In the genomic region with DNA sequence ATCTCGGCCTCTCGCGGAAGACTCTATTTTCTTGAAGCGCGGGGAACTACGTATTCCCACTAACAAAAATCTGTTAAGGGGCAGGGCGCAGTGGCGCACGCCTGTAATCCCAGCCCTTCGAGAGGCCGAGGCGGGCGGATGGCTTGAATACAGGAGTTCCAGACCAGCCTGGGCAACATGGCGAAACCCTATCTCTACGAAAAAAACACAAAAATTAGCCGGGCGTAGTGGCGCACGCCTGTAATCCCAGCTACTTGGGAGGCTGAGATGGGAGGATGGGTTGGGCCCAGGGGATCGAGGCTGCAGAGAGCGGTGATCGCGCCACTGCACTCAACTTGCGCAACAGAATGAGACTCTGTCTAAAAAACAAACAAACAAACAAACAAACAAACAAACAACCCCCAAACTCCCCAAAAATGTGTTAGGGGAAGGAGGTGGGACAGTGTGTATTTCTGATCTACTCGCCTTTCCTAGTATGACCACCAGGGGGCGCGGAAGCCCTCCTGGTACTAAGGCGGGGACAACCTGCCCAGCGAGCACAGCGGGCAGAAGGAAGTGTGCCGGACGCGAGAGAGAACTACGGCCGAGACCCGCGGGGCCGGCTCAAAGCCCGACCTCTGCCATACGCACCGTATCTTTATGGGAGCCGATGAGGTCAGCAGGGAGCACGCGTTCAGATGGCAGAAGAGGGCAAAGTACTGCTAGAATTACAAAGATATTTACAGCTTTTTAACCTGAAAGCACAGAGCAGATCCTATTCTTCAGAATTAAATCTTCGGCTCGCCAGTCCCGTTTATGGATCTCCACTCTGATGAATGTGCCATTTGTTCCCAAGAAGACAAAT, we compare ENCODE assay signal across 8 cellular contexts. TPM values are rescaled to one million over a fixed set of nuclear protein-coding genes. Genes with fewer than 3 reads are reported as not detected.
DNase-seq lines count a peak whose midpoint lies in the region; TF ChIP-seq lines count a peak whose summit lies in the region.

No MANE protein-coding gene starts in this region.

- intact Hi-C loops in transverse colon (cut with DNase I; ENCODE audit: low total_unique reads) = no loop called here

- WGBS in transverse colon (ENCODE audit: low coverage in 1 of 2), 2 donors = 32 to 39% methylated on average over 11 to 47 of the region's 47 CpGs

- H3K36me3 ChIP-seq in HAP-1 (replicated peaks) (no peaks in the 10 kb centered on the region; the same call in 1 of the 2 replicates), MM.1S (replicated peaks; ENCODE audit: insufficient read depth, low read length) (no peaks in the 10 kb centered on the region), cardiac muscle cell (no peaks in the 10 kb centered on the region), transverse colon (no peaks in the 10 kb centered on the region)

- H3K4me1 Mint-ChIP-seq in activated naive CD8-positive, alpha-beta T cell treated with anti-CD3 and anti-CD28 coated beads for 36 hours = peaks cover 23% of the 10 kb centered on the region

- peaks cover 18% of the 10 kb centered on the region for H3F3A ChIP-seq in MM.1S (ENCODE audit: insufficient read depth, low read length)

- peaks cover 8% of the 10 kb centered on the region for H3K4me1 ChIP-seq in HAP-1
- peaks cover 16% of the 10 kb centered on the region for H3K4me1 ChIP-seq in MM.1S (ENCODE audit: low read length)
- H3K4me1 ChIP-seq in cardiac muscle cell (ENCODE audit: low read depth) = no peaks in the 10 kb centered on the region
- H3K4me1 ChIP-seq in transverse colon = peaks cover 3 to 22% (median 16%) of the 10 kb centered on the region in 4 donors

- peak overlapping the region; percentile 85 for H3K4me3 Mint-ChIP-seq in activated naive CD8-positive, alpha-beta T cell treated with anti-CD3 and anti-CD28 coated beads for 36 hours

- H3K4me3 ChIP-seq in HAP-1 (peak overlapping the region; percentile 70), MM.1S (ENCODE audit: low read length) (peak overlapping the region; percentile 99), cardiac muscle cell (peak overlapping the region; percentile 65), transverse colon (peak overlapping the region; percentile 80 to 96 (median 93))

- peak overlapping the region; percentile 98 for H3K4me2 ChIP-seq in MM.1S (ENCODE audit: low read depth, low read length)

- no peaks in the 10 kb centered on the region for H3K9me2 ChIP-seq in MM.1S (replicated peaks; ENCODE audit: insufficient read depth, low read length)

- no peaks in the 10 kb centered on the region for H3K9me3 Mint-ChIP-seq in activated naive CD8-positive, alpha-beta T cell treated with anti-CD3 and anti-CD28 coated beads for 36 hours

- H2AFZ ChIP-seq in MM.1S (ENCODE audit: low read length) = peak overlapping the region; percentile 95

- no peaks in the 10 kb centered on the region for H4K20me1 ChIP-seq in MM.1S (ENCODE audit: insufficient read depth, low read length)

- H3K27me3 ChIP-seq in HAP-1 (ENCODE audit: low read depth) (no peaks in the 10 kb centered on the region), MM.1S (replicated peaks; ENCODE audit: insufficient read depth, low read length) (no peaks in the 10 kb centered on the region), cardiac muscle cell (no peaks in the 10 kb centered on the region), transverse colon (no peaks in the 10 kb centered on the region)

- H3K27ac ChIP-seq in MM.1S (ENCODE audit: low read length) = peak overlapping the region; percentile 42; the same call in 1 of the 2 replicates
- H3K27ac ChIP-seq in cardiac muscle cell = peak overlapping the region; percentile 87
- H3K27ac ChIP-seq in transverse colon = peak overlapping the region; percentile 94 to 98 (median 96)

- H3K36me3 Mint-ChIP-seq in activated naive CD8-positive, alpha-beta T cell treated with anti-CD3 and anti-CD28 coated beads for 36 hours = no peaks in the 10 kb centered on the region

- peaks cover 34% of the 10 kb centered on the region for H3K79me2 ChIP-seq in MM.1S (ENCODE audit: low read length)

- TF ChIP-seq POLR2A in transverse colon (IDR thresholded peaks at IDR 0.05) = no peak

- H3K9ac ChIP-seq in MM.1S (ENCODE audit: low read length) = peak overlapping the region; percentile 69; the same call in 1 of the 2 replicates

- no peak for TF ChIP-seq EP300 in transverse colon (IDR thresholded peaks at IDR 0.05; ENCODE audit: low read depth)

- H3K9me3 ChIP-seq in HAP-1 = no peaks in the 10 kb centered on the region
- no peaks in the 10 kb centered on the region for H3K9me3 ChIP-seq in MM.1S (replicated peaks; ENCODE audit: insufficient read depth, low read length)
- H3K9me3 ChIP-seq in cardiac muscle cell (ENCODE audit: low read depth) = no peaks in the 10 kb centered on the region
- no peaks in the 10 kb centered on the region for H3K9me3 ChIP-seq in transverse colon

- H3K27me3 Mint-ChIP-seq in activated naive CD8-positive, alpha-beta T cell treated with anti-CD3 and anti-CD28 coated beads for 36 hours = peaks cover 5% of the 10 kb centered on the region

- peak; percentile 82 for TF ChIP-seq CTCF in MM.1S (IDR thresholded peaks at IDR 0.05; ENCODE audit: low read length)
- TF ChIP-seq CTCF in cardiac muscle cell (IDR thresholded peaks at IDR 0.05; ENCODE audit: low read depth, low read length) = peak; percentile 87
- TF ChIP-seq CTCF in transverse colon (IDR thresholded peaks at IDR 0.05) = peak; percentile 91 to 97 (median 95)

- peak; percentile 12 for DNase-seq in GF-D8 (lab: John Stamatoyannopoulos, UW)
- peak; percentile 54 to 92 for DNase-seq in HAP-1 (ENCODE audit: low spot score in 2 of 2)
- DNase-seq in MM.1S = peak; percentile 83
- peak; percentile 81 for DNase-seq in SKM-1 treated with dmso at 0.1 percent for 144 hours (lab: John Stamatoyannopoulos, UW; ENCODE audit: unreplicated experiment)
- peak; percentile 77 for DNase-seq in activated naive CD8-positive, alpha-beta T cell treated with anti-CD3 and anti-CD28 coated beads for 36 hours
- peak; percentile 79 to 87 for DNase-seq in cardiac muscle cell (ENCODE audit: low read depth in 1 of 2, low spot score in 1 of 2)
- peak; percentile 88 for DNase-seq in pons (ENCODE audit: low spot score)
- DNase-seq in transverse colon = peak; percentile 91

- in situ Hi-C loops in HAP-1 (cut with MboI; ENCODE audit: low sequenced_read_pairs) (loop anchor here (10.0 to 25.0 kb wide), 3 partner anchors 51 to 192 kb away; no protein-coding TSS in a partner anchor), transverse colon (cut with MboI; ENCODE audit: low pct_ligation_motif_present in 1 of 4, low pct_unique_long_range_greater_than_20kb in 1 of 4, low sequenced_read_pairs in 3 of 4) (loop anchor here in 3 of 4 donors (5.0 to 10.0 kb wide), 2 partner anchors 48 to 51 kb away; no protein-coding TSS in a partner anchor)

- peak overlapping the region; percentile 4 for H3K27ac Mint-ChIP-seq in activated naive CD8-positive, alpha-beta T cell treated with anti-CD3 and anti-CD28 coated beads for 36 hours

RNA-seq across cellular contexts. Expression of a gene that starts 1.3 kb away (rescaled TPM):
- total RNA-seq in activated naive CD8-positive, alpha-beta T cell treated with anti-CD3 and anti-CD28 coated beads for 36 hours = 1 to 10 TPM; 7.3 to 8.0 TPM
- total RNA-seq in cardiac muscle cell (32.5 and 42.3 TPM in 2 replicates), transverse colon (100 to 1,000 TPM; 131 to 156 (median 142) TPM)
- 21.7 and 27.8 TPM in 2 replicates for polyA plus RNA-seq in cardiac muscle cell

RNA-seq across cellular contexts. Expression of a gene that starts 40.2 kb away (rescaled TPM):
- not detected for total RNA-seq in activated naive CD8-positive, alpha-beta T cell treated with anti-CD3 and anti-CD28 coated beads for 36 hours
- total RNA-seq in cardiac muscle cell = not detected in 2 replicates
- not detected in 2 replicates for polyA plus RNA-seq in cardiac muscle cell
- total RNA-seq in transverse colon = not detected

RNA-seq across cellular contexts. Expression of a gene that starts 56.7 kb away (rescaled TPM):
- 100 to 1,000 TPM; 104 to 105 TPM for total RNA-seq in activated naive CD8-positive, alpha-beta T cell treated with anti-CD3 and anti-CD28 coated beads for 36 hours
- total RNA-seq in cardiac muscle cell = 73.1 and 73.8 TPM in 2 replicates
- 93.7 and 101 TPM in 2 replicates for polyA plus RNA-seq in cardiac muscle cell
- 10 to 100 TPM in 3 of 4 donors, 1 to 10 TPM in 1; 7.5 to 62.4 (median 37.2) TPM for total RNA-seq in transverse colon

Comparison
In these comparisons a context has a peak if more than half of its experiments do, and no peak if none do; other contexts are left out.
1. Peak in every context shown above with its lines: DNase-seq, H3K4me3 ChIP-seq and H3K27ac ChIP-seq.
2. DNase-seq: peak in every context shown above with its lines; median percentile 91 in transverse colon; 88 in pons; 83 in MM.1S; 83 in cardiac muscle cell; 81 in SKM-1 treated with dmso at 0.1 percent for 144 hours; 77 in activated naive CD8-positive, alpha-beta T cell treated with anti-CD3 and anti-CD28 coated beads for 36 hours; 73 in HAP-1; 12 in GF-D8.
3. H3K27ac ChIP-seq: peak in every context shown above with its lines; median percentile 96 in transverse colon; 87 in cardiac muscle cell; 42 in MM.1S.